In genomic region chr10:3902054-3902808, GRCh38 we compare ENCODE assay signal across 8 cellular contexts.
A peak's percentile ranks its signal among the peaks of the same experiment; 100 is the strongest.
DNase-seq lines count a peak whose midpoint lies in the region; ATAC-seq and TF ChIP-seq lines count a peak whose summit lies in the region.

No MANE protein-coding gene starts in this region.

- ATAC-seq in GM19372 (IDR thresholded peaks at IDR 0.05; ENCODE audit: low read depth, unreplicated experiment) (peak; percentile 97), HG03378 (IDR thresholded peaks at IDR 0.05; ENCODE audit: unreplicated experiment) (peak; percentile 89), left lung (peak; percentile 59)
- ATAC-seq in activated T-helper 17 cell treated with anti-CD3 and anti-CD28 coated beads, Interleukin-2, amount 50 U/mL, for 72 hours (replicated peaks) = peak; percentile 78

- peaks cover 32% of the 10 kb centered on the region for H3K4me1 Mint-ChIP-seq in activated T-helper 17 cell treated with anti-CD3 and anti-CD28 coated beads, Interleukin-2, amount 50 U/mL, for 72 hours

- peak overlapping the region; percentile 90 for H3K27ac Mint-ChIP-seq in activated T-helper 17 cell treated with anti-CD3 and anti-CD28 coated beads, Interleukin-2, amount 50 U/mL, for 72 hours

- H3K4me3 Mint-ChIP-seq in activated T-helper 17 cell treated with anti-CD3 and anti-CD28 coated beads, Interleukin-2, amount 50 U/mL, for 72 hours = peak overlapping the region; percentile 59

- H3K27me3 ChIP-seq in left lung = no peaks in the 10 kb centered on the region

- no peaks in the 10 kb centered on the region for H3K36me3 ChIP-seq in left lung

- no peaks in the 10 kb centered on the region for H3K36me3 Mint-ChIP-seq in activated T-helper 17 cell treated with anti-CD3 and anti-CD28 coated beads, Interleukin-2, amount 50 U/mL, for 72 hours (ENCODE audit: low read depth)

- H3K27ac ChIP-seq in left lung = peak overlapping the region; percentile 51 to 55

- no peaks in the 10 kb centered on the region for H3K27me3 Mint-ChIP-seq in activated T-helper 17 cell treated with anti-CD3 and anti-CD28 coated beads, Interleukin-2, amount 50 U/mL, for 72 hours

- H3K9me3 Mint-ChIP-seq in activated T-helper 17 cell treated with anti-CD3 and anti-CD28 coated beads, Interleukin-2, amount 50 U/mL, for 72 hours = no peaks in the 10 kb centered on the region

- H3K4me1 ChIP-seq in left lung = peaks cover 5 to 22% of the 10 kb centered on the region in 2 donors

- intact Hi-C loops in left lung (cut with DNase I) = no loop called here

- H3K4me3 ChIP-seq in left lung = no peak overlapping the region

- H3K9me3 ChIP-seq in left lung = no peaks in the 10 kb centered on the region

- DNase-seq in CD1c-positive myeloid dendritic cell (ENCODE audit: extremely low spot score) (peak; percentile 68), left lung (peak in 1 of 2 donors; percentile 67), NCI-H774 (lab: John Stamatoyannopoulos, UW) (no peak), COLO829 (ENCODE audit: low spot score) (no peak), ureter (ENCODE audit: low spot score) (no peak)

- no peak for TF ChIP-seq CTCF in left lung (IDR thresholded peaks at IDR 0.05)
